Comparison of ENCODE assay signal across 13 cellular contexts in the genomic region with DNA sequence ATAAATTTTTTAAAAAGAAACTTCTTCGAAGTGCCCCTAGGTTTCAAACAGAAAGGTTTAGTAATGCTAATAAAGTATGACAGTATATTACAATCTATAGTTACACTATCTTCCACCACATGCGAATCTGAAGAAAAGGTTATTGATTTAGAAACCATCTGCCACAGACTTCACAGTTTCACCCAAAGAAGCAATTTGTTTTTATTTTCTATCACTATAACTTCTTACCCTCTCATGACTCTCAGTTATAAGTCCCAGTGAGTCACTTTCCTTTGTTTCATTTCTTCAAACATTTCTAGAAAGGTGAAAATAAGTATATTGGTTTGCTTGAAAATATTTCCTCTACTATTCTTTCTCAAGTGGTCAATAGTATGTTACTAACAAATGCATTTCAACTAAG.
A peak's percentile ranks its signal among the peaks of the same experiment; 100 is the strongest.
DNase-seq lines count a peak whose midpoint lies in the region; ATAC-seq and TF ChIP-seq lines count a peak whose summit lies in the region.
"Had no signal": no experiment of that assay in that cellular context is flagged by ENCODE, and none has a peak within 500 bp of the region (broad histone marks: within the 10 kb centered on the region; RNA-seq: fewer than 3 reads in every experiment).

No MANE protein-coding gene starts in this region.

- intact Hi-C loops in activated CD8-positive, alpha-beta T cell treated with anti-CD3 and anti-CD28 coated beads for 36 hours (cut with micrococcal nuclease), result no loop called here

- H3K27ac Mint-ChIP-seq in activated CD8-positive, alpha-beta T cell treated with anti-CD3 and anti-CD28 coated beads for 36 hours, result no peak overlapping the region

- peaks cover 1% of the 10 kb centered on the region for H3K27me3 Mint-ChIP-seq in activated CD8-positive, alpha-beta T cell treated with anti-CD3 and anti-CD28 coated beads for 36 hours

- H3K36me3 Mint-ChIP-seq in activated CD8-positive, alpha-beta T cell treated with anti-CD3 and anti-CD28 coated beads for 36 hours (ENCODE audit: low read depth), result no peaks in the 10 kb centered on the region

- no peak for TF ChIP-seq CTCF in activated CD8-positive, alpha-beta T cell treated with anti-CD3 and anti-CD28 coated beads for 36 hours (IDR thresholded peaks at IDR 0.05)

- H3K9me3 Mint-ChIP-seq in activated CD8-positive, alpha-beta T cell treated with anti-CD3 and anti-CD28 coated beads for 36 hours, result no peaks in the 10 kb centered on the region

- no peak for TF ChIP-seq POLR2A in GM18505 (IDR thresholded peaks at IDR 0.05; ENCODE audit: borderline replicate concordance, extremely low read depth, insufficient read depth, insufficient read length)

- CTCF ChIA-PET in activated CD8-positive, alpha-beta T cell treated with anti-CD3 and anti-CD28 coated beads for 36 hours (lab: Charles Lee), result no interaction called here

- no peak overlapping the region for H3K4me3 Mint-ChIP-seq in activated CD8-positive, alpha-beta T cell treated with anti-CD3 and anti-CD28 coated beads for 36 hours

- H3K4me1 Mint-ChIP-seq in activated CD8-positive, alpha-beta T cell treated with anti-CD3 and anti-CD28 coated beads for 36 hours (ENCODE audit: low read depth), result peaks cover 4% of the 10 kb centered on the region

- POLR2A ChIA-PET in activated CD8-positive, alpha-beta T cell treated with anti-CD3 and anti-CD28 coated beads for 36 hours (lab: Charles Lee), result interaction anchor here (0.5 kb wide), 1 partner anchor 342 kb away, joined by 3 read pairs; no protein-coding TSS in a partner anchor

- no peak for DNase-seq in glomerular visceral epithelial cell (ENCODE audit: extremely low spot score)
- DNase-seq in activated CD8-positive, alpha-beta T cell treated with anti-CD3 and anti-CD28 coated beads for 36 hours, result no peak
- DNase-seq in dedifferentiated amniotic fluid mesenchymal stem cell (ENCODE audit: extremely low spot score), result no peak
- DNase-seq: activated T-cell treated with anti-CD3 and anti-CD28 coated beads, Interleukin-2, amount 50 U/mL, for 1 hour; esophagus squamous epithelium; Peyer's patch; stimulated activated CD4-positive, alpha-beta T cell treated with anti-CD3 and anti-CD28 coated beads, Interleukin-4, amount 100 ng/mL, for 24 hours had no signal

- ATAC-seq in GM18499 (IDR thresholded peaks at IDR 0.05; ENCODE audit: insufficient read depth, unreplicated experiment), result peak; percentile 93
- ATAC-seq in GM19397 (IDR thresholded peaks at IDR 0.05; ENCODE audit: unreplicated experiment), result peak; percentile 86
- peak; percentile 88 for ATAC-seq in HG02763 (IDR thresholded peaks at IDR 0.05; ENCODE audit: unreplicated experiment)
- ATAC-seq in HG03432 (IDR thresholded peaks at IDR 0.05; ENCODE audit: unreplicated experiment), result peak; percentile 94
- no peak for ATAC-seq in activated CD8-positive, alpha-beta T cell treated with anti-CD3 and anti-CD28 coated beads for 36 hours
- no peak for ATAC-seq in GM18505 (IDR thresholded peaks at IDR 0.05; ENCODE audit: unreplicated experiment)
- ATAC-seq: K562 had no signal

Comparison
In these comparisons a context has a peak if more than half of its experiments do, and no peak if none do; other contexts are left out.
1. ATAC-seq: peak in GM18499 (single experiment), GM19397 (single experiment), HG02763 (single experiment) and HG03432 (single experiment); none in activated CD8-positive, alpha-beta T cell treated with anti-CD3 and anti-CD28 coated beads for 36 hours (single experiment) and GM18505 (single experiment).